ENCODE assay signal across 16 cellular contexts in the genomic region with DNA sequence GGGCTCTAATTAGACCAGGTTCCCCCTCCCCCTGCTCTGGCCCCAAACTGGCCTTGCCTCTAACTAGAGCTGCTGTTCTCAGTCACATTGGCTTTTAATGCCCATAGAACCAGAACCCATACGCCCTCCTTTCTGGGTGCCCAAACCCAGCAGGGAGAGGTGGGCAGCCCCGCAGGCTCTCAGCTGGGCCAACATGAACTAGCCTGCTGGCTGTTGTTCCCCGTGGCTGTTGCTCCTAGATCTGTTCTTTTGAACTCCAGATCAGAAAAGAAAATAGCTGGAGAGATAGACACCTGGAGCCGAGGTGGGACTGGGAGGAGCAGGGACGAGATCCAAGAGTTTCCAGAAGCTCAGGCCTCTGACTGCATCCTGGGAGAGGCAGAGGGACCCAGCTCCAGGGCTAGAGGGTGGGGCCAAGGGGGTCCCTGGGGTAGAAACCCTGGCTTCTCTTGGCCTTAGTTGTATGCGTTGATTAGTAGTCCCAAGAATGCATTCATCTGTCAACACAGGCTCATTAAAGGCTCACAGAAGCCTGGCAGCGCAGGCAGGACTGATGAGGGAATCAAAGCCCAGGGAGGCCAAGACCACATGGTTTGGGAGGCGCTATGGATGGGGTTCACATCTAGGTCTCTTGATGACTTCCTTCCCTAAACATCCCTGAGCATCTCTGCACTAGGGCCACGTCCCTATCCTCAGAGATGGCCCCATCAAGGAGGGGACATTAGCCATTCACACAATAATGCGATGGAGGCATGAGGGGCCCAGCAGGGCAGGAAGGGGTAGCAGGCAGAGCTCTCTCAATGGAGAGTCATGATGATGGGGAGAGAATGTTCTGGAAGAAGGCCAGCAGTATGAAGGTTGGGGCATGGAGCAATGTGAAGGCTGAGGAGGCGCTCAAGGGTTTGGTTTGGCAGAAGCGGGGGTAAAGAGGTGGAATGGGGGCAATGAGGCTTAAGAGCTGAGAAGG. TPM values are rescaled to one million over a fixed set of nuclear protein-coding genes. Genes with fewer than 3 reads are reported as not detected.
A peak's percentile ranks its signal among the peaks of the same experiment; 100 is the strongest.
DNase-seq lines count a peak whose midpoint lies in the region; ATAC-seq and TF ChIP-seq lines count a peak whose summit lies in the region.
"Had no signal": no experiment of that assay in that cellular context is flagged by ENCODE, and none has a peak within 500 bp of the region (broad histone marks: within the 10 kb centered on the region; RNA-seq: fewer than 3 reads in every experiment).

No MANE protein-coding gene starts in this region.

- H3K4me1 Mint-ChIP-seq in neural crest cell = peaks cover 38% of the 10 kb centered on the region
- H3K4me1 Mint-ChIP-seq: activated CD4-positive, alpha-beta T cell treated with anti-CD3 and anti-CD28 coated beads, Interleukin-2, amount 10 ng/mL, durations not matched to agents 24 days and 14 days had no signal

- H3K4me3 ChIP-seq in esophagus squamous epithelium = no peak overlapping the region
- H3K4me3 ChIP-seq: lung had no signal

- TF ChIP-seq CTCF in esophagus squamous epithelium (IDR thresholded peaks at IDR 0.05) = no peak
- TF ChIP-seq CTCF in neural crest cell (conservative IDR thresholded peaks at IDR 0.05) = no peak

- WGBS in esophagus squamous epithelium, 2 donors = 39 to 51% methylated on average over 8 to 10 of the region's 12 CpGs

- H3K36me3 ChIP-seq in esophagus squamous epithelium = no peaks in the 10 kb centered on the region

- intact Hi-C loops in esophagus squamous epithelium (cut with DNase I) = no loop called here

- ATAC-seq in GM18909 (IDR thresholded peaks at IDR 0.05; ENCODE audit: poor library complexity, unreplicated experiment) = no peak
- no peak for ATAC-seq in GM18858 (IDR thresholded peaks at IDR 0.05; ENCODE audit: unreplicated experiment)
- ATAC-seq in HG02852 (IDR thresholded peaks at IDR 0.05; ENCODE audit: unreplicated experiment) = no peak

- H3K4me3 Mint-ChIP-seq in neural crest cell = peak overlapping the region; percentile 28
- H3K4me3 Mint-ChIP-seq: activated CD4-positive, alpha-beta T cell treated with anti-CD3 and anti-CD28 coated beads, Interleukin-2, amount 10 ng/mL, durations not matched to agents 24 days and 14 days had no signal

- H3K27me3 ChIP-seq in esophagus squamous epithelium = no peaks in the 10 kb centered on the region

- no peaks in the 10 kb centered on the region for H3K9me3 Mint-ChIP-seq in neural crest cell
- H3K9me3 Mint-ChIP-seq: activated CD4-positive, alpha-beta T cell treated with anti-CD3 and anti-CD28 coated beads, Interleukin-2, amount 10 ng/mL, durations not matched to agents 24 days and 14 days had no signal

- TF ChIP-seq POLR2A in esophagus squamous epithelium (IDR thresholded peaks at IDR 0.05) = no peak

- H3K36me3 Mint-ChIP-seq in neural crest cell (ENCODE audit: low read depth) = no peaks in the 10 kb centered on the region

- peaks cover 51% of the 10 kb centered on the region for H3K27me3 Mint-ChIP-seq in neural crest cell (ENCODE audit: low read depth)

- H3K4me1 ChIP-seq in esophagus squamous epithelium = peaks cover 6 to 20% (median 8%) of the 10 kb centered on the region in 3 donors

- DNase-seq in D341Med (ENCODE audit: low spot score) (peak; percentile 63), NCI-H446 treated with DMSO at 0.1 percent for 48 hours (lab: John Stamatoyannopoulos, UW) (peak; percentile 65), esophagus squamous epithelium (lab: John Stamatoyannopoulos, UW) (no peak), neural crest cell (ENCODE audit: low read depth, low spot score) (no peak), GM03348 (ENCODE audit: low spot score) (no peak)
- DNase-seq: activated CD4-positive, alpha-beta T cell treated with anti-CD3 and anti-CD28 coated beads, Interleukin-2, amount 10 ng/mL, durations not matched to agents 24 days and 14 days; cerebellar nuclear complex; EL; NCI-H748 treated with DMSO at 0.1 percent for 48 hours; SW 1271 had no signal

- H3K27ac Mint-ChIP-seq in neural crest cell (ENCODE audit: unreplicated experiment) = peak overlapping the region; percentile 95
- H3K27ac Mint-ChIP-seq: activated CD4-positive, alpha-beta T cell treated with anti-CD3 and anti-CD28 coated beads, Interleukin-2, amount 10 ng/mL, durations not matched to agents 24 days and 14 days had no signal

- no peaks in the 10 kb centered on the region for H3K9me3 ChIP-seq in esophagus squamous epithelium

- peak overlapping the region; percentile 4 to 74 (median 38) for H3K27ac ChIP-seq in esophagus squamous epithelium

RNA-seq across cellular contexts. Expression of a gene that starts 1.3 kb away (rescaled TPM):
- total RNA-seq in esophagus squamous epithelium (not detected), neural crest cell (not detected in 2 replicates)
- total RNA-seq: activated CD4-positive, alpha-beta T cell treated with anti-CD3 and anti-CD28 coated beads, Interleukin-2, amount 10 ng/mL, durations not matched to agents 24 days and 14 days; frontal cortex; lung; M059J had no signal

RNA-seq across cellular contexts. Expression of a gene that starts 48.8 kb away (rescaled TPM):
- 10 to 100 TPM; 45.1 to 63.9 (median 52.9) TPM for total RNA-seq in esophagus squamous epithelium
- 31.0 and 33.4 TPM in 2 replicates for total RNA-seq in neural crest cell

Comparison
In these comparisons a context has a peak if more than half of its experiments do, and no peak if none do; other contexts are left out.
1. DNase-seq: peak in D341Med (single experiment) and NCI-H446 treated with DMSO at 0.1 percent for 48 hours (single experiment); none in esophagus squamous epithelium (single experiment), neural crest cell (single experiment) and GM03348 (single experiment).